In genomic region chr4:156765277-156765676, GRCh38 we compare ENCODE assay signal across 22 cellular contexts.
DNase-seq lines count a peak whose midpoint lies in the region; ATAC-seq and TF ChIP-seq lines count a peak whose summit lies in the region.
"Had no signal": no experiment of that assay in that cellular context is flagged by ENCODE, and none has a peak within 500 bp of the region (broad histone marks: within the 10 kb centered on the region; RNA-seq: fewer than 3 reads in every experiment).

No MANE protein-coding gene starts in this region.

- TF ChIP-seq CTCF in choroid plexus epithelial cell (conservative IDR thresholded peaks at IDR 0.05; ENCODE audit: low read depth, low read length) = no peak
- no peak for TF ChIP-seq CTCF in right lobe of liver (IDR thresholded peaks at IDR 0.05)
- TF ChIP-seq CTCF in endothelial cell (IDR thresholded peaks at IDR 0.05; ENCODE audit: unreplicated experiment) = no peak

- H3K4me3 ChIP-seq in choroid plexus epithelial cell (ENCODE audit: low read depth, low read length) (no peak overlapping the region), right lobe of liver (no peak overlapping the region)
- H3K4me3 ChIP-seq: K562, SK-N-MC had no signal

- H3K27ac Mint-ChIP-seq in endothelial cell (ENCODE audit: unreplicated experiment) = no peak overlapping the region
- no peak overlapping the region for H3K27ac Mint-ChIP-seq in stimulated activated memory B cell treated with anti-CD40 and anti-IgM and Interleukin-4, amounts not matched to agents 10 μg/mL and 1 μg/mL and 100 μg/mL, for 72 hours
- H3K27ac Mint-ChIP-seq: CD4-positive, CD25-positive, alpha-beta regulatory T cell; H9 had no signal

- H3K4me3 Mint-ChIP-seq in endothelial cell (ENCODE audit: unreplicated experiment) = no peak overlapping the region
- H3K4me3 Mint-ChIP-seq in stimulated activated memory B cell treated with anti-CD40 and anti-IgM and Interleukin-4, amounts not matched to agents 10 μg/mL and 1 μg/mL and 100 μg/mL, for 72 hours = no peak overlapping the region
- H3K4me3 Mint-ChIP-seq: CD4-positive, CD25-positive, alpha-beta regulatory T cell; H9 had no signal

- H3K4me1 ChIP-seq in right lobe of liver = peaks cover 0 to 5% (median 1%) of the 10 kb centered on the region in 4 donors
- H3K4me1 ChIP-seq: BE2C had no signal

- DNase-seq in EH (ENCODE audit: low read depth) (peak; percentile 58), RPMI7951 (ENCODE audit: low read depth) (peak; percentile 20), choroid plexus epithelial cell (ENCODE audit: low read depth) (peak; percentile 79), right lobe of liver (no peak), endothelial cell (ENCODE audit: low spot score) (no peak), SK-N-DZ (ENCODE audit: low spot score) (no peak)
- no peak for DNase-seq in NK-92 treated with Interleukin-12 subunit alpha and Interleukin-12 subunit beta, amount 100 ng/mL, for 24 hours (lab: John Stamatoyannopoulos, UW)
- DNase-seq: BE2C; CD4-positive, CD25-positive, alpha-beta regulatory T cell; COR-L47; DMS 273 treated with DMSO at 0.1 percent for 48 hours; GF-D8; H9; MV-4-11; NCI-H1417; NCI-H187; NCI-H345; NCI-H526 had no signal

- H3K27ac ChIP-seq in right lobe of liver = no peak overlapping the region
- H3K27ac ChIP-seq: SK-N-MC had no signal

- peaks cover 0 to 12% (median 0%) of the 10 kb centered on the region in 4 donors for H3K36me3 ChIP-seq in right lobe of liver
- H3K36me3 ChIP-seq: BE2C had no signal

- WGBS in right lobe of liver (ENCODE audit: insufficient coverage, low coverage, low lambda C conversion rate, missing lambda C conversion rate) = 32% methylated on average over 3 of the region's 3 CpGs

- ATAC-seq in right lobe of liver = peak; percentile 53 to 88 (median 66)
- ATAC-seq in stimulated activated memory B cell treated with anti-CD40 and anti-IgM and Interleukin-4, amounts not matched to agents 10 μg/mL and 1 μg/mL and 100 μg/mL, for 72 hours = no peak
- ATAC-seq: K562, Panc1 had no signal

- no peak for TF ChIP-seq POLR2A in right lobe of liver (IDR thresholded peaks at IDR 0.05)

- peaks cover 10% of the 10 kb centered on the region for H3K4me1 Mint-ChIP-seq in endothelial cell (ENCODE audit: unreplicated experiment)
- H3K4me1 Mint-ChIP-seq in stimulated activated memory B cell treated with anti-CD40 and anti-IgM and Interleukin-4, amounts not matched to agents 10 μg/mL and 1 μg/mL and 100 μg/mL, for 72 hours = no peaks in the 10 kb centered on the region
- H3K4me1 Mint-ChIP-seq: CD4-positive, CD25-positive, alpha-beta regulatory T cell had no signal

- intact Hi-C loops in right lobe of liver (cut with DNase I) = no loop called here

- no peaks in the 10 kb centered on the region for H3K9me3 ChIP-seq in right lobe of liver
- H3K9me3 ChIP-seq: BE2C had no signal

- H3K27me3 Mint-ChIP-seq in endothelial cell (ENCODE audit: unreplicated experiment) = no peaks in the 10 kb centered on the region
- no peaks in the 10 kb centered on the region for H3K27me3 Mint-ChIP-seq in stimulated activated memory B cell treated with anti-CD40 and anti-IgM and Interleukin-4, amounts not matched to agents 10 μg/mL and 1 μg/mL and 100 μg/mL, for 72 hours
- H3K27me3 Mint-ChIP-seq: CD4-positive, CD25-positive, alpha-beta regulatory T cell had no signal

- no peaks in the 10 kb centered on the region for H3K27me3 ChIP-seq in right lobe of liver
- H3K27me3 ChIP-seq: BE2C had no signal

- H3K9me3 Mint-ChIP-seq in endothelial cell (ENCODE audit: unreplicated experiment) = no peaks in the 10 kb centered on the region
- H3K9me3 Mint-ChIP-seq in stimulated activated memory B cell treated with anti-CD40 and anti-IgM and Interleukin-4, amounts not matched to agents 10 μg/mL and 1 μg/mL and 100 μg/mL, for 72 hours = no peaks in the 10 kb centered on the region
- H3K9me3 Mint-ChIP-seq: H9 had no signal

- H3K36me3 Mint-ChIP-seq in endothelial cell (ENCODE audit: low read depth, unreplicated experiment) = no peaks in the 10 kb centered on the region
- no peaks in the 10 kb centered on the region for H3K36me3 Mint-ChIP-seq in stimulated activated memory B cell treated with anti-CD40 and anti-IgM and Interleukin-4, amounts not matched to agents 10 μg/mL and 1 μg/mL and 100 μg/mL, for 72 hours
- H3K36me3 Mint-ChIP-seq: CD4-positive, CD25-positive, alpha-beta regulatory T cell had no signal

Comparison
In these comparisons a context has a peak if more than half of its experiments do, and no peak if none do; other contexts are left out.
1. DNase-seq: peak in EH (single experiment), RPMI7951 (single experiment) and choroid plexus epithelial cell (single experiment); none in right lobe of liver (0 of 3), endothelial cell (single experiment), SK-N-DZ (single experiment) and NK-92 treated with Interleukin-12 subunit alpha and Interleukin-12 subunit beta, amount 100 ng/mL, for 24 hours (single experiment).